Comparison of ENCODE assay signal across 2 cellular contexts in the genomic region with DNA sequence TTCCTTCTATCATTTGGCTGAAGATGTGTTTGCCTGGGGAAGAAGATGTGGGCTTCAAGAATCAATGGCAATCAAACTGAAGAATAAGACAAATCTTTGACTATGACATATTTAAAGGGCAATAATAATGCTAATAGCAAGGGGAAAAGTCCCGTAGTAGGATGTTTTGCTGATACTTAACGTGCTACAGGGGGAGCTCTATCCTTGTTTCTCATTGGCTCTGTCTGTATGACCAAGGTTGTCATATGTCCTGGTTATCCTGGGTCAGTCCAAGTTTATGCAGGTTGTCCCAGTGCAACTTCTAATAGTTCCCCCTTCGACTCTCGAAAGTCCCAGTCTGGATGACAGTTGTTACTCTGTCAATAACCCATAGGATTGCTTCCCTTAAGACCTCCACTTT.
TF ChIP-seq lines count a peak whose summit lies in the region.

No MANE protein-coding gene starts in this region.

TF ChIP-seq in HCT116, 20 proteins besides CTCF, POLR2A, EP300 and RAD21 (continued from another document):
- TF ChIP-seq CEBPB (IDR thresholded peaks at IDR 0.05; ENCODE audit: low read depth) = no peak
- TF ChIP-seq ZFX (IDR thresholded peaks at IDR 0.05) = no peak
- no peak for TF ChIP-seq ZNF274 (IDR thresholded peaks at IDR 0.05; ENCODE audit: low read depth, low read length)
- no peak for TF ChIP-seq CBX3 (IDR thresholded peaks at IDR 0.05; ENCODE audit: low read depth)
- no peak for TF ChIP-seq EGR1 (IDR thresholded peaks at IDR 0.05; ENCODE audit: low read depth)
- no peak for TF ChIP-seq SIN3A (IDR thresholded peaks at IDR 0.05; ENCODE audit: low read depth)
- TF ChIP-seq SRF (IDR thresholded peaks at IDR 0.05; ENCODE audit: low read depth) = no peak
- TF ChIP-seq TCF7L2 (IDR thresholded peaks at IDR 0.05; ENCODE audit: borderline replicate concordance, extremely low read depth, insufficient read depth, insufficient read length) = no peak
- TF ChIP-seq ELF1 (IDR thresholded peaks at IDR 0.05; ENCODE audit: borderline replicate concordance, low read depth) = no peak
- TF ChIP-seq, protein P1, sequence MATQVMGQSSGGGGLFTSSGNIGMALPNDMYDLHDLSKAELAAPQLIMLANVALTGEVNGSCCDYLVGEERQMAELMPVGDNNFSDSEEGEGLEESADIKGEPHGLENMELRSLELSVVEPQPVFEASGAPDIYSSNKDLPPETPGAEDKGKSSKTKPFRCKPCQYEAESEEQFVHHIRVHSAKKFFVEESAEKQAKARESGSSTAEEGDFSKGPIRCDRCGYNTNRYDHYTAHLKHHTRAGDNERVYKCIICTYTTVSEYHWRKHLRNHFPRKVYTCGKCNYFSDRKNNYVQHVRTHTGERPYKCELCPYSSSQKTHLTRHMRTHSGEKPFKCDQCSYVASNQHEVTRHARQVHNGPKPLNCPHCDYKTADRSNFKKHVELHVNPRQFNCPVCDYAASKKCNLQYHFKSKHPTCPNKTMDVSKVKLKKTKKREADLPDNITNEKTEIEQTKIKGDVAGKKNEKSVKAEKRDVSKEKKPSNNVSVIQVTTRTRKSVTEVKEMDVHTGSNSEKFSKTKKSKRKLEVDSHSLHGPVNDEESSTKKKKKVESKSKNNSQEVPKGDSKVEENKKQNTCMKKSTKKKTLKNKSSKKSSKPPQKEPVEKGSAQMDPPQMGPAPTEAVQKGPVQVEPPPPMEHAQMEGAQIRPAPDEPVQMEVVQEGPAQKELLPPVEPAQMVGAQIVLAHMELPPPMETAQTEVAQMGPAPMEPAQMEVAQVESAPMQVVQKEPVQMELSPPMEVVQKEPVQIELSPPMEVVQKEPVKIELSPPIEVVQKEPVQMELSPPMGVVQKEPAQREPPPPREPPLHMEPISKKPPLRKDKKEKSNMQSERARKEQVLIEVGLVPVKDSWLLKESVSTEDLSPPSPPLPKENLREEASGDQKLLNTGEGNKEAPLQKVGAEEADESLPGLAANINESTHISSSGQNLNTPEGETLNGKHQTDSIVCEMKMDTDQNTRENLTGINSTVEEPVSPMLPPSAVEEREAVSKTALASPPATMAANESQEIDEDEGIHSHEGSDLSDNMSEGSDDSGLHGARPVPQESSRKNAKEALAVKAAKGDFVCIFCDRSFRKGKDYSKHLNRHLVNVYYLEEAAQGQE (IDR thresholded peaks at IDR 0.05; ENCODE audit: low read depth) = no peak
- TF ChIP-seq EZH2 (IDR thresholded peaks at IDR 0.05) = no peak
- TF ChIP-seq JUND (IDR thresholded peaks at IDR 0.05) = no peak

TF ChIP-seq in WTC11, 78 proteins besides CTCF, POLR2A, EP300 and RAD21 (continued from another document):
- TF ChIP-seq, protein P2, sequence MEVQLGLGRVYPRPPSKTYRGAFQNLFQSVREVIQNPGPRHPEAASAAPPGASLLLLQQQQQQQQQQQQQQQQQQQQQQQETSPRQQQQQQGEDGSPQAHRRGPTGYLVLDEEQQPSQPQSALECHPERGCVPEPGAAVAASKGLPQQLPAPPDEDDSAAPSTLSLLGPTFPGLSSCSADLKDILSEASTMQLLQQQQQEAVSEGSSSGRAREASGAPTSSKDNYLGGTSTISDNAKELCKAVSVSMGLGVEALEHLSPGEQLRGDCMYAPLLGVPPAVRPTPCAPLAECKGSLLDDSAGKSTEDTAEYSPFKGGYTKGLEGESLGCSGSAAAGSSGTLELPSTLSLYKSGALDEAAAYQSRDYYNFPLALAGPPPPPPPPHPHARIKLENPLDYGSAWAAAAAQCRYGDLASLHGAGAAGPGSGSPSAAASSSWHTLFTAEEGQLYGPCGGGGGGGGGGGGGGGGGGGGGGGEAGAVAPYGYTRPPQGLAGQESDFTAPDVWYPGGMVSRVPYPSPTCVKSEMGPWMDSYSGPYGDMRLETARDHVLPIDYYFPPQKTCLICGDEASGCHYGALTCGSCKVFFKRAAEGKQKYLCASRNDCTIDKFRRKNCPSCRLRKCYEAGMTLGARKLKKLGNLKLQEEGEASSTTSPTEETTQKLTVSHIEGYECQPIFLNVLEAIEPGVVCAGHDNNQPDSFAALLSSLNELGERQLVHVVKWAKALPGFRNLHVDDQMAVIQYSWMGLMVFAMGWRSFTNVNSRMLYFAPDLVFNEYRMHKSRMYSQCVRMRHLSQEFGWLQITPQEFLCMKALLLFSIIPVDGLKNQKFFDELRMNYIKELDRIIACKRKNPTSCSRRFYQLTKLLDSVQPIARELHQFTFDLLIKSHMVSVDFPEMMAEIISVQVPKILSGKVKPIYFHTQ (CRISPR knock-in tag; IDR thresholded peaks at IDR 0.05) = no peak
- no peak for TF ChIP-seq ZNF423 (CRISPR knock-in tag; IDR thresholded peaks at IDR 0.05)
- TF ChIP-seq ZNF263 (CRISPR knock-in tag; IDR thresholded peaks at IDR 0.05; ENCODE audit: low read depth) = no peak
